Comparison of ENCODE assay signal across 34 cellular contexts in the genomic region with DNA sequence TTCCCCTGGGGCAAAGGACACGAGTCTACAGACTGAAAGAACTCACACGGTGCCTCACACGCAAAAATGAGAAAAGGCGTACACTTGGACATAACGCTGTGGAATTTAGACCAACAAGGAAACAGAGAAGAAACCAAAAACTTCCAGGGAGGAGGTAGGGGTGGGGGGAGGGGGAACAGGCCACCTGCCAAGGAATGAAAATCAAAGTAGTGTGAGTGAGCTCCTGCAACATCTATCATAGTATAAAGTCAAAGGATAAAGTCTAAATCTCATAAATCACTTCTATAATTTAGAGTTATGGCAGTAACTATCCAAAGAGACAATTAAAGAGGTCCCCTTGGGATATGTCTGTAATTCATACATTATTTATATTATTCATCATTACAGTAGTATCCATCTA. TPM values are rescaled to one million over a fixed set of nuclear protein-coding genes. Genes with fewer than 3 reads are reported as not detected.
"Had no signal": no experiment of that assay in that cellular context is flagged by ENCODE, and none has a peak within 500 bp of the region (broad histone marks: within the 10 kb centered on the region; RNA-seq: fewer than 3 reads in every experiment).

No MANE protein-coding gene starts in this region.

- H3K9me3 Mint-ChIP-seq: activated T-helper 17 cell treated with anti-CD3 and anti-CD28 coated beads, Interleukin-2, amount 50 U/mL, for 72 hours had no signal

- H3K4me3 ChIP-seq: ascending aorta, cardiac muscle cell, Peyer's patch had no signal

- H3K27me3 Mint-ChIP-seq: activated B cell treated with CpG ODN at 0.5 μM for 24 hours; activated naive CD8-positive, alpha-beta T cell treated with anti-CD3 and anti-CD28 coated beads for 36 hours; activated T-helper 17 cell treated with anti-CD3 and anti-CD28 coated beads, Interleukin-2, amount 50 U/mL, for 72 hours had no signal

- DNase-seq: activated B cell treated with CpG ODN at 0.5 μM for 24 hours; activated CD4-positive, alpha-beta memory T cell treated with anti-CD3 and anti-CD28 coated beads, Interleukin-2, amount 10 ng/mL, durations not matched to agents 7 days and 5 days; activated CD4-positive, alpha-beta T cell treated with anti-CD3 and anti-CD28 coated beads for 48 hours; activated CD4-positive, CD25-positive, alpha-beta regulatory T cell treated with anti-CD3 and anti-CD28 coated beads, Interleukin-2, amount 50 U/mL, for 72 hours; activated CD8-positive, alpha-beta memory T cell treated with anti-CD3 and anti-CD28 coated beads for 24 hours; activated CD8-positive, alpha-beta memory T cell treated with anti-CD3 and anti-CD28 coated beads, Interleukin-2, amount 10 ng/mL, durations not matched to agents 7 days and 5 days; activated CD8-positive, alpha-beta memory T cell treated with anti-CD3 and anti-CD28 coated beads, Interleukin-2, amount 50 U/mL, for 48 hours; activated effector memory CD4-positive, alpha-beta T cell treated with anti-CD3 and anti-CD28 coated beads, Interleukin-2, amount 50 U/mL, for 16 hours; activated naive CD4-positive, alpha-beta T cell; activated naive CD4-positive, alpha-beta T cell treated with anti-CD3 and anti-CD28 coated beads, Interleukin-2, amount 50 U/mL, for 16 hours; activated naive CD8-positive, alpha-beta T cell treated with anti-CD3 and anti-CD28 coated beads for 36 hours; activated T-cell treated with anti-CD3 and anti-CD28 coated beads, Interleukin-2, amount 50 U/mL, for 72 hours; amniotic stem cell; NCI-H1105; NCI-H1417 treated with DMSO at 0.1 percent for 48 hours; NCI-H187 treated with DMSO at 0.1 percent for 48 hours; NCI-H2081; NCI-H2171 treated with DMSO at 0.1 percent for 48 hours; NCI-H2227 treated with DMSO at 0.1 percent for 48 hours; NCI-H446 treated with DMSO at 0.1 percent for 48 hours; NCI-H524; SIG-M5; SW 1271; T-helper 1 cell; T-helper 2 cell; T-helper 9 cell had no signal

- H3K4me1 ChIP-seq: Peyer's patch had no signal

- H3K27me3 ChIP-seq: ascending aorta, cardiac muscle cell, Peyer's patch had no signal

- H3K9me3 ChIP-seq: ascending aorta, Peyer's patch had no signal

- ATAC-seq: activated CD8-positive, alpha-beta memory T cell treated with anti-CD3 and anti-CD28 coated beads, Interleukin-2, amount 10 ng/mL, durations not matched to agents 7 days and 5 days; activated T-cell treated with anti-CD3 and anti-CD28 coated beads, Interleukin-2, amount 50 U/mL, for 72 hours; activated T-helper 17 cell treated with anti-CD3 and anti-CD28 coated beads, Interleukin-2, amount 50 U/mL, for 72 hours; Right ventricle myocardium inferior had no signal

- H3K27ac ChIP-seq: ascending aorta, cardiac muscle cell, KMS-11, Peyer's patch, RWPE1, VCaP had no signal

- H3K9ac ChIP-seq: KMS-11 had no signal

- H3K36me3 ChIP-seq: ascending aorta, cardiac muscle cell, Peyer's patch had no signal

- H3K36me3 Mint-ChIP-seq: activated CD8-positive, alpha-beta memory T cell treated with anti-CD3 and anti-CD28 coated beads, Interleukin-2, amount 10 ng/mL, durations not matched to agents 7 days and 5 days had no signal

- H3K27ac Mint-ChIP-seq: activated B cell treated with CpG ODN at 0.5 μM for 24 hours; activated CD4-positive, alpha-beta memory T cell treated with anti-CD3 and anti-CD28 coated beads, Interleukin-2, amount 10 ng/mL, durations not matched to agents 7 days and 5 days; activated CD8-positive, alpha-beta memory T cell treated with anti-CD3 and anti-CD28 coated beads, Interleukin-2, amount 10 ng/mL, durations not matched to agents 7 days and 5 days; activated naive CD8-positive, alpha-beta T cell treated with anti-CD3 and anti-CD28 coated beads for 36 hours; activated T-cell treated with anti-CD3 and anti-CD28 coated beads, Interleukin-2, amount 50 U/mL, for 72 hours; activated T-helper 17 cell treated with anti-CD3 and anti-CD28 coated beads, Interleukin-2, amount 50 U/mL, for 72 hours had no signal

- H3K4me2 ChIP-seq: KMS-11 had no signal

- H3K4me1 Mint-ChIP-seq: activated B cell treated with CpG ODN at 0.5 μM for 24 hours; activated CD4-positive, alpha-beta memory T cell treated with anti-CD3 and anti-CD28 coated beads, Interleukin-2, amount 10 ng/mL, durations not matched to agents 7 days and 5 days; activated CD8-positive, alpha-beta memory T cell treated with anti-CD3 and anti-CD28 coated beads, Interleukin-2, amount 10 ng/mL, durations not matched to agents 7 days and 5 days; activated naive CD8-positive, alpha-beta T cell treated with anti-CD3 and anti-CD28 coated beads for 36 hours; activated T-helper 17 cell treated with anti-CD3 and anti-CD28 coated beads, Interleukin-2, amount 50 U/mL, for 72 hours had no signal

- H3K4me3 Mint-ChIP-seq: activated B cell treated with CpG ODN at 0.5 μM for 24 hours; activated CD4-positive, alpha-beta memory T cell treated with anti-CD3 and anti-CD28 coated beads, Interleukin-2, amount 10 ng/mL, durations not matched to agents 7 days and 5 days; activated CD8-positive, alpha-beta memory T cell treated with anti-CD3 and anti-CD28 coated beads, Interleukin-2, amount 10 ng/mL, durations not matched to agents 7 days and 5 days; activated naive CD8-positive, alpha-beta T cell treated with anti-CD3 and anti-CD28 coated beads for 36 hours; activated T-cell treated with anti-CD3 and anti-CD28 coated beads, Interleukin-2, amount 50 U/mL, for 72 hours; activated T-helper 17 cell treated with anti-CD3 and anti-CD28 coated beads, Interleukin-2, amount 50 U/mL, for 72 hours had no signal

RNA-seq across cellular contexts. Expression of gene IRAG1, which starts 10.0 kb away (rescaled TPM):
- total RNA-seq: activated B cell treated with CpG ODN at 0.5 μM for 24 hours; activated CD8-positive, alpha-beta memory T cell treated with anti-CD3 and anti-CD28 coated beads, Interleukin-2, amount 10 ng/mL, durations not matched to agents 7 days and 5 days; activated naive CD8-positive, alpha-beta T cell treated with anti-CD3 and anti-CD28 coated beads for 36 hours had no signal
